ENCODE assay signal across 2 cellular contexts in the genomic region with DNA sequence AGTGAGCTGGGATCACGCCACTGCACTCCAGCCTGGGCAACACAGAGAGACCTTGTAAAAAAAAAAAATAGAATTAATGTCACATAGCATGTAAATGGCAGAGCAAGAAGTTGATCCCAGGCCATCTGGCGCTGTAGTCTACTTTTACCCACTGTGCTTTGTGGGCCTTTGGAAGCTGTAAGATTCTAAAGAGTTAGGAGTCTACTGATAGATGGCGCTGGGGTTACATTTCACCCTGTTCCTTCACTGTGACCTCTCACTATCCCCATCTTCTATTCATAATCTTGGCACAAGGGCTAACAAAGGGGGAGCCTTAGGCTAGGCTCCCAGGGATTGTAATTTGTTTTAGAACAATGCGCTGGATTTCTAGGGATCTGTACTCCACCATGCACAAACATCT.
TF ChIP-seq lines count a peak whose summit lies in the region.

No MANE protein-coding gene starts in this region.

TF ChIP-seq in SK-N-SH, 30 proteins besides CTCF, POLR2A, EP300 and RAD21 (continued from another document):
- TF ChIP-seq NRF1 (IDR thresholded peaks at IDR 0.05; ENCODE audit: low read depth, low read length) (no peak), MXI1 (IDR thresholded peaks at IDR 0.05; ENCODE audit: low read depth, low read length) (no peak), TEAD4 (IDR thresholded peaks at IDR 0.05; ENCODE audit: borderline replicate concordance, insufficient read depth) (no peak), RCOR1 (IDR thresholded peaks at IDR 0.05; ENCODE audit: low read length) (no peak), POLR2AphosphoS5 (IDR thresholded peaks at IDR 0.05; ENCODE audit: low read depth, low read length) (no peak)
- TF ChIP-seq, protein P1, sequence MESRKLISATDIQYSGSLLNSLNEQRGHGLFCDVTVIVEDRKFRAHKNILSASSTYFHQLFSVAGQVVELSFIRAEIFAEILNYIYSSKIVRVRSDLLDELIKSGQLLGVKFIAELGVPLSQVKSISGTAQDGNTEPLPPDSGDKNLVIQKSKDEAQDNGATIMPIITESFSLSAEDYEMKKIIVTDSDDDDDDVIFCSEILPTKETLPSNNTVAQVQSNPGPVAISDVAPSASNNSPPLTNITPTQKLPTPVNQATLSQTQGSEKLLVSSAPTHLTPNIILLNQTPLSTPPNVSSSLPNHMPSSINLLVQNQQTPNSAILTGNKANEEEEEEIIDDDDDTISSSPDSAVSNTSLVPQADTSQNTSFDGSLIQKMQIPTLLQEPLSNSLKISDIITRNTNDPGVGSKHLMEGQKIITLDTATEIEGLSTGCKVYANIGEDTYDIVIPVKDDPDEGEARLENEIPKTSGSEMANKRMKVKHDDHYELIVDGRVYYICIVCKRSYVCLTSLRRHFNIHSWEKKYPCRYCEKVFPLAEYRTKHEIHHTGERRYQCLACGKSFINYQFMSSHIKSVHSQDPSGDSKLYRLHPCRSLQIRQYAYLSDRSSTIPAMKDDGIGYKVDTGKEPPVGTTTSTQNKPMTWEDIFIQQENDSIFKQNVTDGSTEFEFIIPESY (IDR thresholded peaks at IDR 0.05; ENCODE audit: borderline replicate concordance, low read depth) = no peak

TF ChIP-seq in SK-N-SH treated with all-trans-retinoic acid at 6 μM for 48 hours, 23 proteins besides CTCF, POLR2A, EP300 and RAD21 (continued from another document):
- TF ChIP-seq POU6F1 (CRISPR knock-in tag; IDR thresholded peaks at IDR 0.05; ENCODE audit: borderline replicate concordance, low read depth) (no peak), ZC3H10 (CRISPR knock-in tag; IDR thresholded peaks at IDR 0.05) (no peak), TCF4 (CRISPR knock-in tag; IDR thresholded peaks at IDR 0.05; ENCODE audit: borderline replicate concordance) (no peak), ISL1 (CRISPR knock-in tag; IDR thresholded peaks at IDR 0.05) (no peak), CSRNP3 (CRISPR knock-in tag; IDR thresholded peaks at IDR 0.05) (no peak), ZFP3 (CRISPR knock-in tag; IDR thresholded peaks at IDR 0.05) (no peak), BACH2 (CRISPR knock-in tag; IDR thresholded peaks at IDR 0.05; ENCODE audit: borderline replicate concordance) (no peak)
